In genomic region chr17:80426671-80427326, GRCh38 we compare ENCODE assay signal across 8 cellular contexts. TPM values are rescaled to one million over a fixed set of nuclear protein-coding genes. Genes with fewer than 3 reads are reported as not detected.
DNase-seq lines count a peak whose midpoint lies in the region; ATAC-seq and TF ChIP-seq lines count a peak whose summit lies in the region.

No MANE protein-coding gene starts in this region.

- H3K4me3 ChIP-seq in hepatocyte, result no peak overlapping the region
- H3K4me3 ChIP-seq in skeletal muscle tissue (ENCODE audit: low read length in 3 of 3), result no peak overlapping the region

- no peaks in the 10 kb centered on the region for H3K79me2 ChIP-seq in hepatocyte

- no peak overlapping the region for H3K4me2 ChIP-seq in hepatocyte

- peak overlapping the region in 2 of 3 donors; percentile 57 to 70 for H3K9ac ChIP-seq in skeletal muscle tissue (ENCODE audit: low read depth in 1 of 3, low read length in 3 of 3)

- no peaks in the 10 kb centered on the region for H3K36me3 ChIP-seq in hepatocyte (replicated peaks; ENCODE audit: insufficient read depth, low read depth)
- H3K36me3 ChIP-seq in skeletal muscle tissue (ENCODE audit: control insufficient read depth in 3 of 3, insufficient read depth in 3 of 3, low read length in 3 of 3), result peaks cover 7 to 18% (median 9%) of the 10 kb centered on the region in 3 donors

- H3K9me3 ChIP-seq in hepatocyte (ENCODE audit: low read depth) (no peaks in the 10 kb centered on the region), skeletal muscle tissue (ENCODE audit: control insufficient read depth in 3 of 3, low read length in 3 of 3) (no peaks in the 10 kb centered on the region)

- 45% methylated on average over 24 of the region's 24 CpGs for WGBS in hepatocyte (ENCODE audit: low lambda C conversion rate, missing lambda C conversion rate)

- H3K4me1 ChIP-seq in hepatocyte (ENCODE audit: insufficient read depth) (no peaks in the 10 kb centered on the region), skeletal muscle tissue (ENCODE audit: control insufficient read depth in 3 of 3, insufficient read depth in 3 of 3, low read length in 3 of 3) (peaks cover 9 to 30% (median 21%) of the 10 kb centered on the region in 3 donors)

- H3K27me3 ChIP-seq in hepatocyte (no peaks in the 10 kb centered on the region), skeletal muscle tissue (ENCODE audit: control insufficient read depth in 3 of 3, insufficient read depth in 3 of 3, low read length in 3 of 3) (no peaks in the 10 kb centered on the region)

- TF ChIP-seq CTCF in C4-2B (conservative IDR thresholded peaks at IDR 0.05) (peak; percentile 98), hepatocyte (IDR thresholded peaks at IDR 0.05; ENCODE audit: poor library complexity) (peak; percentile 93)

- no peaks in the 10 kb centered on the region for H3K9me2 ChIP-seq in hepatocyte (replicated peaks; ENCODE audit: insufficient read depth)

- no peak overlapping the region for H2AFZ ChIP-seq in hepatocyte

- ATAC-seq in GM21423 (IDR thresholded peaks at IDR 0.05; ENCODE audit: unreplicated experiment) (peak; percentile 49), GM19467 (IDR thresholded peaks at IDR 0.05; ENCODE audit: unreplicated experiment) (no peak)

- H3K27ac ChIP-seq in C4-2B (no peak overlapping the region), hepatocyte (no peak overlapping the region), skeletal muscle tissue (ENCODE audit: low read depth, low read length) (no peak overlapping the region)

- DNase-seq in NCI-H146 treated with DMSO at 0.1 percent for 48 hours (lab: John Stamatoyannopoulos, UW; ENCODE audit: unreplicated experiment), result peak; percentile 19
- DNase-seq in T1000 (lab: John Stamatoyannopoulos, UW), result peak; percentile 49
- DNase-seq in anterior cingulate cortex (lab: John Stamatoyannopoulos, UW), result peak in 50 of 58 donors; percentile 10 to 81 (median 52)
- DNase-seq in hepatocyte (ENCODE audit: low spot score), result peak; percentile 90

- no peaks in the 10 kb centered on the region for H4K20me1 ChIP-seq in hepatocyte (ENCODE audit: insufficient read depth, poor library complexity, severe bottlenecking)

RNA-seq across cellular contexts. Expression of gene ENDOV, which starts 11.8 kb away (rescaled TPM):
- total RNA-seq in hepatocyte (14.0 and 21.2 TPM in 2 replicates), skeletal muscle tissue (7.8 TPM)
- 33.8 and 43.6 TPM in 2 replicates for polyA plus RNA-seq in hepatocyte

RNA-seq across cellular contexts. Expression of gene NPTX1, which starts 49.6 kb away (rescaled TPM):
- total RNA-seq in hepatocyte (0.70 and 3.2 TPM in 2 replicates), skeletal muscle tissue (1.0 TPM)
- 1.9 and 2.1 TPM in 2 replicates for polyA plus RNA-seq in hepatocyte

Comparison
In these comparisons a context has a peak if more than half of its experiments do, and no peak if none do; other contexts are left out.
1. DNase-seq: peak in every context shown above with its lines; median percentile 90 in hepatocyte; 52 in anterior cingulate cortex; 49 in T1000; 19 in NCI-H146 treated with DMSO at 0.1 percent for 48 hours.